Comparison of ENCODE assay signal across 12 cellular contexts in genomic region chr2:80304522-80304878, GRCh38. TPM values are rescaled to one million over a fixed set of nuclear protein-coding genes. Genes with fewer than 3 reads are reported as not detected.
DNase-seq lines count a peak whose midpoint lies in the region; ATAC-seq and TF ChIP-seq lines count a peak whose summit lies in the region.
"Had no signal": no experiment of that assay in that cellular context is flagged by ENCODE, and none has a peak within 500 bp of the region (broad histone marks: within the 10 kb centered on the region; RNA-seq: fewer than 3 reads in every experiment).

A gene with protein sequence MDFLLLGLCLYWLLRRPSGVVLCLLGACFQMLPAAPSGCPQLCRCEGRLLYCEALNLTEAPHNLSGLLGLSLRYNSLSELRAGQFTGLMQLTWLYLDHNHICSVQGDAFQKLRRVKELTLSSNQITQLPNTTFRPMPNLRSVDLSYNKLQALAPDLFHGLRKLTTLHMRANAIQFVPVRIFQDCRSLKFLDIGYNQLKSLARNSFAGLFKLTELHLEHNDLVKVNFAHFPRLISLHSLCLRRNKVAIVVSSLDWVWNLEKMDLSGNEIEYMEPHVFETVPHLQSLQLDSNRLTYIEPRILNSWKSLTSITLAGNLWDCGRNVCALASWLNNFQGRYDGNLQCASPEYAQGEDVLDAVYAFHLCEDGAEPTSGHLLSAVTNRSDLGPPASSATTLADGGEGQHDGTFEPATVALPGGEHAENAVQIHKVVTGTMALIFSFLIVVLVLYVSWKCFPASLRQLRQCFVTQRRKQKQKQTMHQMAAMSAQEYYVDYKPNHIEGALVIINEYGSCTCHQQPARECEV (minus strand): TSS chr2:80304752. CDS start chr2:80303819, 933 bp downstream.

- peak within 1 kb of the TSS; percentile 94 for H2AFZ ChIP-seq in smooth muscle cell (ENCODE audit: low read depth)

- H3K27me3 ChIP-seq in HUES6 (ENCODE audit: control insufficient read depth, insufficient read depth, low read length) = peaks cover 85% of the 10 kb centered on the region
- H3K27me3 ChIP-seq in iPS-18a (ENCODE audit: control insufficient read depth, insufficient read depth, low read length) = peaks cover 83% of the 10 kb centered on the region
- H3K27me3 ChIP-seq in smooth muscle cell (ENCODE audit: low read depth) = peaks cover 85% of the 10 kb centered on the region
- peaks cover 0 to 17% of the 10 kb centered on the region in 2 donors for H3K27me3 ChIP-seq in Peyer's patch
- H3K27me3 ChIP-seq in CD8-positive, alpha-beta T cell (ENCODE audit: insufficient read depth, low read length) = no peaks in the 10 kb centered on the region

- H3K9me3 ChIP-seq in HUES6 (ENCODE audit: control insufficient read depth, insufficient read depth, low read depth, low read length) (no peaks in the 10 kb centered on the region), iPS-18a (ENCODE audit: control insufficient read depth, low read depth, low read length) (no peaks in the 10 kb centered on the region), smooth muscle cell (replicated peaks; ENCODE audit: low read depth) (no peaks in the 10 kb centered on the region), Peyer's patch (no peaks in the 10 kb centered on the region)
- no peaks in the 10 kb centered on the region for H3K9me3 ChIP-seq in CD8-positive, alpha-beta T cell (ENCODE audit: low read length)

- CTCF ChIA-PET in CD8-positive, alpha-beta T cell (lab: Charles Lee) = no interaction called here

- H3K9ac ChIP-seq in HUES6 (ENCODE audit: low read length) (peak within 1 kb of the TSS; percentile 80), iPS-18a (ENCODE audit: low read length) (no peak within 1 kb of the TSS), smooth muscle cell (ENCODE audit: low read depth) (no peak within 1 kb of the TSS)

- no peaks in the 10 kb centered on the region for H3K79me2 ChIP-seq in smooth muscle cell (ENCODE audit: low read depth)

- H3K4me3 Mint-ChIP-seq in CD8-positive, alpha-beta T cell = no peak within 1 kb of the TSS
- H3K4me3 Mint-ChIP-seq: HFFc6 had no signal

- peak within 1 kb of the TSS; percentile 99 for H3K4me2 ChIP-seq in smooth muscle cell

- H3K36me3 ChIP-seq in HUES6 (ENCODE audit: control insufficient read depth, insufficient read depth, low read length) (no peaks in the 10 kb centered on the region), iPS-18a (ENCODE audit: control insufficient read depth, low read depth, low read length) (no peaks in the 10 kb centered on the region), smooth muscle cell (ENCODE audit: low read depth) (no peaks in the 10 kb centered on the region), Peyer's patch (no peaks in the 10 kb centered on the region)
- no peaks in the 10 kb centered on the region for H3K36me3 ChIP-seq in CD8-positive, alpha-beta T cell (ENCODE audit: insufficient read depth, low read length)

- under 1% methylated on average over 25 of the region's 35 CpGs for WGBS in smooth muscle cell (ENCODE audit: low lambda C conversion rate)

- ATAC-seq in CD8-positive, alpha-beta T cell = no peak

- H3K27ac ChIP-seq in HUES6 (ENCODE audit: low read depth, low read length) (no peak within 1 kb of the TSS), iPS-18a (ENCODE audit: low read length) (no peak within 1 kb of the TSS), smooth muscle cell (ENCODE audit: low read depth) (no peak within 1 kb of the TSS), Peyer's patch (no peak within 1 kb of the TSS)
- H3K27ac ChIP-seq in CD8-positive, alpha-beta T cell (ENCODE audit: low read depth, low read length) = no peak within 1 kb of the TSS

- H3K4me3 ChIP-seq in HUES6 (ENCODE audit: low read depth, low read length) = peak within 1 kb of the TSS; percentile 65
- H3K4me3 ChIP-seq in iPS-18a (ENCODE audit: low read length) = peak within 1 kb of the TSS; percentile 59
- H3K4me3 ChIP-seq in smooth muscle cell = peak within 1 kb of the TSS; percentile 78
- peak within 1 kb of the TSS in 2 of 4 donors; percentile 33 to 41 for H3K4me3 ChIP-seq in Peyer's patch
- no peak within 1 kb of the TSS for H3K4me3 ChIP-seq in CD8-positive, alpha-beta T cell (ENCODE audit: low read depth, low read length)

- no peaks in the 10 kb centered on the region for H3F3A ChIP-seq in smooth muscle cell (ENCODE audit: low read depth)

- H3K4me1 ChIP-seq in HUES6 (ENCODE audit: control insufficient read depth, insufficient read depth, low read length) (peaks cover 47% of the 10 kb centered on the region), iPS-18a (ENCODE audit: control insufficient read depth, low read depth, low read length) (peaks cover 36% of the 10 kb centered on the region), smooth muscle cell (ENCODE audit: low read depth) (peaks cover 10% of the 10 kb centered on the region), Peyer's patch (peaks cover 0 to 6% (median 0%) of the 10 kb centered on the region in 4 donors)
- no peaks in the 10 kb centered on the region for H3K4me1 ChIP-seq in CD8-positive, alpha-beta T cell (ENCODE audit: insufficient read depth, low read length)

- intact Hi-C loops in CD8-positive, alpha-beta T cell (cut with DNase I, micrococcal nuclease) = no loop called here

- no peaks in the 10 kb centered on the region for H4K20me1 ChIP-seq in smooth muscle cell (ENCODE audit: low read depth)

- H3K27me3 Mint-ChIP-seq in CD8-positive, alpha-beta T cell (ENCODE audit: low read depth) = peaks cover 38% of the 10 kb centered on the region

- TF ChIP-seq POLR2A in Peyer's patch (IDR thresholded peaks at IDR 0.05) = no peak

- DNase-seq in anterior cingulate cortex (lab: John Stamatoyannopoulos, UW) = peak in 33 of 58 donors; percentile 28 to 82 (median 55)
- DNase-seq in smooth muscle cell (lab: John Stamatoyannopoulos, UW; ENCODE audit: unreplicated experiment) = no peak
- DNase-seq in Peyer's patch = no peak
- DNase-seq in CD8-positive, alpha-beta T cell = no peak
- DNase-seq in NCI-H774 (lab: John Stamatoyannopoulos, UW) = no peak
- no peak for DNase-seq in activated CD4-positive, alpha-beta T cell treated with anti-CD3 and anti-CD28 coated beads for 48 hours
- DNase-seq: HFFc6, T-helper 9 cell had no signal

- POLR2A ChIA-PET in CD8-positive, alpha-beta T cell (lab: Charles Lee) = no interaction called here

- peaks cover 2% of the 10 kb centered on the region for H3K9me3 Mint-ChIP-seq in CD8-positive, alpha-beta T cell
- H3K9me3 Mint-ChIP-seq: HFFc6 had no signal

- H3K4me1 Mint-ChIP-seq in CD8-positive, alpha-beta T cell (ENCODE audit: low read depth) = no peaks in the 10 kb centered on the region

- no peaks in the 10 kb centered on the region for H3K36me3 Mint-ChIP-seq in CD8-positive, alpha-beta T cell

- TF ChIP-seq CTCF in smooth muscle cell (IDR thresholded peaks at IDR 0.05; ENCODE audit: borderline replicate concordance, insufficient read depth, poor library complexity, severe bottlenecking) = no peak
- no peak for TF ChIP-seq CTCF in Peyer's patch (IDR thresholded peaks at IDR 0.05)
- TF ChIP-seq CTCF in CD8-positive, alpha-beta T cell (IDR thresholded peaks at IDR 0.05) = no peak

- H3K27ac Mint-ChIP-seq in CD8-positive, alpha-beta T cell = no peak within 1 kb of the TSS
- H3K27ac Mint-ChIP-seq: HFFc6 had no signal

RNA-seq across cellular contexts. Expression of the gene that starts here (rescaled TPM):
- total RNA-seq in smooth muscle cell (7.4 and 14.9 TPM in 2 replicates), Peyer's patch (not detected)
- 9.3 and 17.7 TPM in 2 replicates for polyA plus RNA-seq in smooth muscle cell
- not detected for total RNA-seq in CD8-positive, alpha-beta T cell
- total RNA-seq: HFFc6, LHCN-M2, lung microvascular endothelial cell had no signal

Comparison
In these comparisons a context has a peak if more than half of its experiments do, and no peak if none do; other contexts are left out.
1. DNase-seq: peak in anterior cingulate cortex (33 of 58); none in smooth muscle cell (single experiment), Peyer's patch (0 of 3), CD8-positive, alpha-beta T cell (0 of 7), NCI-H774 (single experiment) and activated CD4-positive, alpha-beta T cell treated with anti-CD3 and anti-CD28 coated beads for 48 hours (single experiment).